10 cellular contexts compared by ENCODE assay signal in the genomic region with DNA sequence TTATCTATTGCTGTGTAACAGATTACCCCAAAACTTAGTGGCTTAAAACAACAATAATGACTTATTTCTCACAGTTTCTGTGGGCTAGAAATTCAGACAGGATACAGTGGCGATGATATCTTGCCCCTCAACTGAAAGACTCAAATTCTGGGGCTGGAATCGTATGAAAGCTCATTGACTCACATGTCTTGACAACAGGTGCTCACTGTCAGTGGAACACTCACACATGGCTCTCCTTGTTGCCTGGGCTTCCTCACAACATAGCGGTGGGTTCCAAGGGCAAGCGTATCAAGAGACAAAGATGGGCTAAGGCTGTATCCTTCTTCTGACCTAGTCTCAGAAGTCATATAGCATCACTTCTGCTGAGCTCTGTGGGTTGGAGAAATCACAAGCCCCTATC. TPM values are rescaled to one million over a fixed set of nuclear protein-coding genes. Genes with fewer than 3 reads are reported as not detected.
DNase-seq lines count a peak whose midpoint lies in the region; ATAC-seq, FAIRE-seq and TF ChIP-seq lines count a peak whose summit lies in the region.
"Had no signal": no experiment of that assay in that cellular context is flagged by ENCODE, and none has a peak within 500 bp of the region (broad histone marks: within the 10 kb centered on the region; RNA-seq: fewer than 3 reads in every experiment).

No MANE protein-coding gene starts in this region.

- DNase-seq in activated CD4-positive, alpha-beta memory T cell treated with anti-CD3 and anti-CD28 coated beads, Interleukin-2, amount 10 ng/mL, durations not matched to agents 7 days and 5 days: peak; percentile 57
- DNase-seq in naive thymus-derived CD4-positive, alpha-beta T cell: peak in 2 of 9 donors; percentile 8 to 51
- DNase-seq in iPS-NIHi11 (ENCODE audit: low spot score): no peak
- no peak for DNase-seq in chondrocyte (ENCODE audit: low spot score)
- DNase-seq in frontal cortex (ENCODE audit: low spot score in 2 of 2): no peak
- DNase-seq in NOMO-1 treated with DMSO at 0.1 percent for 48 hours (lab: John Stamatoyannopoulos, UW; ENCODE audit: unreplicated experiment): no peak

- TF ChIP-seq CTCF in chondrocyte (IDR thresholded peaks at IDR 0.05): no peak

- peak overlapping the region; percentile 94 for H3K27ac Mint-ChIP-seq in activated CD4-positive, alpha-beta memory T cell treated with anti-CD3 and anti-CD28 coated beads, Interleukin-2, amount 10 ng/mL, durations not matched to agents 7 days and 5 days
- peak overlapping the region; percentile 76 to 93 (median 90) for H3K27ac Mint-ChIP-seq in naive thymus-derived CD4-positive, alpha-beta T cell
- no peak overlapping the region for H3K27ac Mint-ChIP-seq in chondrocyte (ENCODE audit: unreplicated experiment)

- ATAC-seq in GM18508 (IDR thresholded peaks at IDR 0.05; ENCODE audit: insufficient read depth, unreplicated experiment) (peak; percentile 32), HG02973 (IDR thresholded peaks at IDR 0.05; ENCODE audit: unreplicated experiment) (peak; percentile 35)
- no peak for ATAC-seq in naive thymus-derived CD4-positive, alpha-beta T cell

- no peaks in the 10 kb centered on the region for H3K27me3 Mint-ChIP-seq in activated CD4-positive, alpha-beta memory T cell treated with anti-CD3 and anti-CD28 coated beads, Interleukin-2, amount 10 ng/mL, durations not matched to agents 7 days and 5 days
- no peaks in the 10 kb centered on the region for H3K27me3 Mint-ChIP-seq in naive thymus-derived CD4-positive, alpha-beta T cell
- H3K27me3 Mint-ChIP-seq in chondrocyte (ENCODE audit: low read depth): no peaks in the 10 kb centered on the region

- peak overlapping the region; percentile 49 for H3K4me3 Mint-ChIP-seq in activated CD4-positive, alpha-beta memory T cell treated with anti-CD3 and anti-CD28 coated beads, Interleukin-2, amount 10 ng/mL, durations not matched to agents 7 days and 5 days
- H3K4me3 Mint-ChIP-seq in naive thymus-derived CD4-positive, alpha-beta T cell: peak overlapping the region in 9 of 10 donors; percentile 29 to 77 (median 61)
- no peak overlapping the region for H3K4me3 Mint-ChIP-seq in chondrocyte (ENCODE audit: unreplicated experiment)

- H3K27me3 ChIP-seq in naive thymus-derived CD4-positive, alpha-beta T cell (ENCODE audit: control insufficient read depth in 2 of 2, insufficient read depth in 2 of 2, low read length in 2 of 2): no peaks in the 10 kb centered on the region

- CTCF ChIA-PET in activated CD4-positive, alpha-beta memory T cell treated with anti-CD3 and anti-CD28 coated beads, Interleukin-2, amount 10 ng/mL, durations not matched to agents 7 days and 5 days (lab: Charles Lee): interaction anchor here (0.8 to 13.0 kb wide), 17 partner anchors 8 to 697 kb away, joined by 3 to 180 read pairs (median 15); partner anchors contain the start of genes NDFIP1 and RNF14
- CTCF ChIA-PET in naive thymus-derived CD4-positive, alpha-beta T cell (lab: Charles Lee): interaction anchor here (0.6 to 7.6 kb wide), 11 partner anchors 8 to 128 kb away, joined by 3 to 82 read pairs (median 3); partner anchors contain the start of gene NDFIP1

- POLR2A ChIA-PET in activated CD4-positive, alpha-beta memory T cell treated with anti-CD3 and anti-CD28 coated beads, Interleukin-2, amount 10 ng/mL, durations not matched to agents 7 days and 5 days (lab: Charles Lee): interaction anchor here (0.8 to 7.0 kb wide), 18 partner anchors 8 to 341 kb away, joined by 3 to 128 read pairs (median 7); partner anchors contain the start of genes DELE1, NDFIP1, PCDH12 and RNF14
- POLR2A ChIA-PET in naive thymus-derived CD4-positive, alpha-beta T cell (lab: Charles Lee): interaction anchor here (0.6 to 7.0 kb wide), 12 partner anchors 8 to 2000 kb away, joined by 3 to 80 read pairs (median 6); partner anchors contain the start of gene NDFIP1

- H3K36me3 Mint-ChIP-seq in activated CD4-positive, alpha-beta memory T cell treated with anti-CD3 and anti-CD28 coated beads, Interleukin-2, amount 10 ng/mL, durations not matched to agents 7 days and 5 days (ENCODE audit: low read depth): peaks cover 5% of the 10 kb centered on the region
- peaks cover 0 to 10% (median 0%) of the 10 kb centered on the region in 5 donors for H3K36me3 Mint-ChIP-seq in naive thymus-derived CD4-positive, alpha-beta T cell
- H3K36me3 Mint-ChIP-seq in chondrocyte (ENCODE audit: low read depth): peaks cover 2% of the 10 kb centered on the region

- no peak for FAIRE-seq in frontal cortex (lab: Jason Lieb, UNC)
- FAIRE-seq: G401.6, TTC549 had no signal

- no peak overlapping the region for H3K4me3 ChIP-seq in naive thymus-derived CD4-positive, alpha-beta T cell (ENCODE audit: low read length)

- intact Hi-C loops in naive thymus-derived CD4-positive, alpha-beta T cell (cut with micrococcal nuclease): loop anchor here (1.0 to 10.0 kb wide), 6 partner anchors 9 to 988 kb away; partner anchors contain the start of gene DELE1 (in 1 of the 2)

- H3K27ac ChIP-seq in naive thymus-derived CD4-positive, alpha-beta T cell (ENCODE audit: low read depth, low read length): peak overlapping the region; percentile 63

- H3K9me3 Mint-ChIP-seq in activated CD4-positive, alpha-beta memory T cell treated with anti-CD3 and anti-CD28 coated beads, Interleukin-2, amount 10 ng/mL, durations not matched to agents 7 days and 5 days: peaks cover 5% of the 10 kb centered on the region
- H3K9me3 Mint-ChIP-seq in naive thymus-derived CD4-positive, alpha-beta T cell: peaks cover 0 to 7% (median 2%) of the 10 kb centered on the region in 11 donors
- H3K9me3 Mint-ChIP-seq in chondrocyte (ENCODE audit: low read depth): peaks cover 4% of the 10 kb centered on the region

- peaks cover 72% of the 10 kb centered on the region for H3K4me1 Mint-ChIP-seq in activated CD4-positive, alpha-beta memory T cell treated with anti-CD3 and anti-CD28 coated beads, Interleukin-2, amount 10 ng/mL, durations not matched to agents 7 days and 5 days
- peaks cover 27 to 73% (median 65%) of the 10 kb centered on the region in 7 donors for H3K4me1 Mint-ChIP-seq in naive thymus-derived CD4-positive, alpha-beta T cell
- H3K4me1 Mint-ChIP-seq in chondrocyte (ENCODE audit: low read depth): peaks cover 36% of the 10 kb centered on the region

- no peaks in the 10 kb centered on the region for H3K36me3 ChIP-seq in naive thymus-derived CD4-positive, alpha-beta T cell (ENCODE audit: control insufficient read depth in 2 of 3, insufficient read depth in 3 of 3, low read length in 3 of 3)

- H3K4me1 ChIP-seq in naive thymus-derived CD4-positive, alpha-beta T cell (ENCODE audit: control insufficient read depth in 2 of 2, insufficient read depth in 2 of 2, low read length in 2 of 2): peaks cover 42 to 47% of the 10 kb centered on the region in 2 donors

- no peaks in the 10 kb centered on the region for H3K9me3 ChIP-seq in naive thymus-derived CD4-positive, alpha-beta T cell (ENCODE audit: control insufficient read depth in 2 of 3, low read length in 3 of 3)

RNA-seq across cellular contexts. Expression of gene GNPDA1, which starts 3.7 kb away (rescaled TPM):
- total RNA-seq in activated CD4-positive, alpha-beta memory T cell treated with anti-CD3 and anti-CD28 coated beads, Interleukin-2, amount 10 ng/mL, durations not matched to agents 7 days and 5 days: 10 to 100 TPM; 27.1 to 32.1 TPM
- total RNA-seq in naive thymus-derived CD4-positive, alpha-beta T cell: 10 to 100 TPM; 13.3 to 60.4 (median 26.4) TPM
- 10 to 100 TPM; 37.9 to 47.7 TPM for polyA plus RNA-seq in naive thymus-derived CD4-positive, alpha-beta T cell
- 31.2 to 41.8 TPM (median 34.5 TPM) in 3 replicates for total RNA-seq in chondrocyte
- total RNA-seq in frontal cortex: 16.3 TPM

RNA-seq across cellular contexts. Expression of gene RNF14, which starts 47.7 kb away (rescaled TPM):
- total RNA-seq in activated CD4-positive, alpha-beta memory T cell treated with anti-CD3 and anti-CD28 coated beads, Interleukin-2, amount 10 ng/mL, durations not matched to agents 7 days and 5 days: 10 to 100 TPM; 32.5 to 35.7 TPM
- 10 to 100 TPM; 14.7 to 32.0 (median 24.8) TPM for total RNA-seq in naive thymus-derived CD4-positive, alpha-beta T cell
- 10 to 100 TPM; 33.0 to 40.2 TPM for polyA plus RNA-seq in naive thymus-derived CD4-positive, alpha-beta T cell
- total RNA-seq in chondrocyte (80.4 to 83.6 TPM (median 83.5 TPM) in 3 replicates), frontal cortex (75.0 TPM)

RNA-seq across cellular contexts. Expression of gene PCDH12, which starts 58.6 kb away (rescaled TPM):
- 1 to 10 TPM; 2.0 to 2.2 TPM for total RNA-seq in activated CD4-positive, alpha-beta memory T cell treated with anti-CD3 and anti-CD28 coated beads, Interleukin-2, amount 10 ng/mL, durations not matched to agents 7 days and 5 days
- total RNA-seq in naive thymus-derived CD4-positive, alpha-beta T cell: 1 to 10 TPM in 1 of 5 experiments, under 1 TPM in 1, not detected in 3; 0.78 to 1.5 TPM
- under 1 TPM; 0.11 to 0.29 TPM for polyA plus RNA-seq in naive thymus-derived CD4-positive, alpha-beta T cell
- total RNA-seq in chondrocyte: 0.02 TPM in 1 of 3 replicates, not detected in the others
- 2.4 TPM for total RNA-seq in frontal cortex
